In the genomic region with DNA sequence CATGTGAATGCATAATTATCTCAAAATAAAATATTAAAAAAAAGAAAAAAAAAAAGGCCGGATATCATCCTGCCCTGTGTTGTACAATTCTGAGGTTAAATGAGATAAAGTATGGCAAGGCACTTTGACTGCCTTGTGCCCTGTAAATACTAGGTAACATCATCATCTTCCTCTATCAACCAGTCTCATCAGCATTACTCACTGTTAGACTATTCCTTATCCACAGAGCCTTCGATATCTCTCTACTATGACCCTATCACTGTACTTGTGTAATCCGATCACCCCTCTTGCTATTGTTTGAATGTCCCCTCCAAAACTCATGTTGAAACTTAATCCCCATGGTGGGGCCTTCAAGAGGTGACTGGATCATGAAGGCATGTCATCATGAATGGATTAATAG, we compare ENCODE assay signal across 9 cellular contexts. TPM values are rescaled to one million over a fixed set of nuclear protein-coding genes. Genes with fewer than 3 reads are reported as not detected.
A peak's percentile ranks its signal among the peaks of the same experiment; 100 is the strongest.
DNase-seq lines count a peak whose midpoint lies in the region; ATAC-seq, FAIRE-seq and TF ChIP-seq lines count a peak whose summit lies in the region.
"Not testable (repeated sequence)": the region's sequence is repeated elsewhere in the genome, so short reads cannot be mapped to it uniquely, and the experiment has no call there.
"Had no signal": no experiment of that assay in that cellular context is flagged by ENCODE, and none has a peak within 500 bp of the region (broad histone marks: within the 10 kb centered on the region; RNA-seq: fewer than 3 reads in every experiment).

No MANE protein-coding gene starts in this region.

- H3K4me3 ChIP-seq in RWPE2 (ENCODE audit: severe bottlenecking): not testable (repeated sequence)

- peak; percentile 61 for FAIRE-seq in RCC 7860 (lab: Jason Lieb, UNC)

- ATAC-seq in RWPE2 (ENCODE audit: low read depth) (peak; percentile 51; the same call in 1 of the 3 replicates), SK-N-SH treated with all-trans-retinoic acid at 6 μM for 48 hours (peak; percentile 27), foreskin keratinocyte (peak; percentile 42)

- not testable (repeated sequence) for H3K27me3 ChIP-seq in RWPE2 (ENCODE audit: insufficient read depth, poor library complexity, severe bottlenecking); foreskin keratinocyte

- not testable (repeated sequence) for TF ChIP-seq CTCF in RWPE2 (IDR thresholded peaks at IDR 0.05; ENCODE audit: poor library complexity, severe bottlenecking); foreskin keratinocyte (conservative IDR thresholded peaks at IDR 0.05)

- H3K36me3 ChIP-seq in RWPE2 (ENCODE audit: low read depth): not testable (repeated sequence)

- H3K9me3 ChIP-seq in RWPE2 (ENCODE audit: severe bottlenecking): not testable (repeated sequence)

- DNase-seq in RCC 7860 (ENCODE audit: low spot score); RWPE2 (ENCODE audit: low spot score); foreskin keratinocyte: not testable (repeated sequence)

- not testable (repeated sequence) for H3K4me1 ChIP-seq in RWPE2 (ENCODE audit: insufficient read depth, poor library complexity, severe bottlenecking); foreskin keratinocyte

- H3K27ac ChIP-seq in RWPE2 (ENCODE audit: poor library complexity, severe bottlenecking); foreskin keratinocyte: not testable (repeated sequence)

RNA-seq across cellular contexts. Expression of a gene that starts 18.3 kb away (rescaled TPM):
- 20.6 and 26.9 TPM in 2 replicates for total RNA-seq in foreskin keratinocyte
- polyA plus RNA-seq in foreskin keratinocyte: 3.2 and 4.6 TPM in 2 replicates

RNA-seq across cellular contexts. Expression of a gene that starts 18.9 kb away (rescaled TPM):
- total RNA-seq in foreskin keratinocyte: 2.7 and 4.8 TPM in 2 replicates
- 2.1 and 3.7 TPM in 2 replicates for polyA plus RNA-seq in foreskin keratinocyte
- total RNA-seq: CD4-positive, alpha-beta memory T cell; CD4-positive, alpha-beta T cell; CD4-positive, CD25-positive, alpha-beta regulatory T cell; CD8-positive, alpha-beta T cell had no signal
- polyA plus RNA-seq: CD4-positive, alpha-beta memory T cell; CD8-positive, alpha-beta memory T cell had no signal
